In genomic region chr12:1994429-1995143, GRCh38 we compare ENCODE assay signal across 1 cellular context.
TF ChIP-seq lines count a peak whose summit lies in the region.

No MANE protein-coding gene starts in this region.

TF ChIP-seq in A549, 52 proteins besides CTCF, POLR2A, EP300 and RAD21:
- no peak for TF ChIP-seq CHD2 (IDR thresholded peaks at IDR 0.05; ENCODE audit: low read length, partially characterized antibody)
- TF ChIP-seq RFX5 (IDR thresholded peaks at IDR 0.05): no peak
- TF ChIP-seq HOXB13 (CRISPR knock-in tag; IDR thresholded peaks at IDR 0.05; ENCODE audit: low read depth): no peak
- TF ChIP-seq ZFP36 (IDR thresholded peaks at IDR 0.05; ENCODE audit: borderline replicate concordance, partially characterized antibody): no peak
- no peak for TF ChIP-seq FOSB (CRISPR knock-in tag; IDR thresholded peaks at IDR 0.05)
- no peak for TF ChIP-seq HEYL (CRISPR knock-in tag; IDR thresholded peaks at IDR 0.05)
- TF ChIP-seq KDM5A (IDR thresholded peaks at IDR 0.05): no peak
- no peak for TF ChIP-seq EHMT2 (IDR thresholded peaks at IDR 0.05; ENCODE audit: low read depth)
- no peak for TF ChIP-seq NPAS2 (CRISPR knock-in tag; IDR thresholded peaks at IDR 0.05; ENCODE audit: borderline replicate concordance)
- TF ChIP-seq BHLHE40 (IDR thresholded peaks at IDR 0.05; ENCODE audit: low read depth, low read length): no peak
- TF ChIP-seq GATA3 (IDR thresholded peaks at IDR 0.05; ENCODE audit: borderline replicate concordance): no peak
- no peak for TF ChIP-seq MAX (IDR thresholded peaks at IDR 0.05)
- TF ChIP-seq KDM1A (IDR thresholded peaks at IDR 0.05; ENCODE audit: low read depth): no peak
- TF ChIP-seq, protein P1, sequence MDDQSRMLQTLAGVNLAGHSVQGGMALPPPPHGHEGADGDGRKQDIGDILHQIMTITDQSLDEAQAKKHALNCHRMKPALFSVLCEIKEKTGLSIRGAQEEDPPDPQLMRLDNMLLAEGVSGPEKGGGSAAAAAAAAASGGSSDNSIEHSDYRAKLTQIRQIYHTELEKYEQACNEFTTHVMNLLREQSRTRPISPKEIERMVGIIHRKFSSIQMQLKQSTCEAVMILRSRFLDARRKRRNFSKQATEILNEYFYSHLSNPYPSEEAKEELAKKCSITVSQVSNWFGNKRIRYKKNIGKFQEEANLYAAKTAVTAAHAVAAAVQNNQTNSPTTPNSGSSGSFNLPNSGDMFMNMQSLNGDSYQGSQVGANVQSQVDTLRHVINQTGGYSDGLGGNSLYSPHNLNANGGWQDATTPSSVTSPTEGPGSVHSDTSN (IDR thresholded peaks at IDR 0.05): no peak
- no peak for TF ChIP-seq ATOH8 (CRISPR knock-in tag; IDR thresholded peaks at IDR 0.05; ENCODE audit: low read depth)
- TF ChIP-seq BCL3 (IDR thresholded peaks at IDR 0.05): no peak
- no peak for TF ChIP-seq HOXB5 (CRISPR knock-in tag; IDR thresholded peaks at IDR 0.05)
- no peak for TF ChIP-seq RCOR1 (IDR thresholded peaks at IDR 0.05; ENCODE audit: low read depth, low read length)
- no peak for TF ChIP-seq RNF2 (IDR thresholded peaks at IDR 0.05; ENCODE audit: borderline replicate concordance, low read depth)
- TF ChIP-seq HDAC2 (IDR thresholded peaks at IDR 0.05): no peak
TF ChIP-seq in A549: peak in this region for 0.
